27 cellular contexts compared by ENCODE assay signal in genomic region chrX:40661489-40661888, GRCh38.
"Had no signal": no experiment of that assay in that cellular context is flagged by ENCODE, and none has a peak within 500 bp of the region (broad histone marks: within the 10 kb centered on the region; RNA-seq: fewer than 3 reads in every experiment).

No MANE protein-coding gene starts in this region.

- DNase-seq: activated effector memory CD4-positive, alpha-beta T cell treated with anti-CD3 and anti-CD28 coated beads, Interleukin-2, amount 50 U/mL, for 16 hours; activated effector memory CD4-positive, alpha-beta T cell treated with Interleukin-2 at 50 U/mL for 16 hours; activated gamma-delta T cell; activated gamma-delta T cell treated with Interleukin-2 at 50 U/mL for 16 hours; activated naive CD4-positive, alpha-beta T cell; activated naive CD4-positive, alpha-beta T cell treated with anti-CD3 and anti-CD28 coated beads for 36 hours; activated naive CD4-positive, alpha-beta T cell treated with anti-CD3 and anti-CD28 coated beads, Interleukin-2, amount 10 ng/mL, durations not matched to agents 7 days and 5 days; activated naive CD4-positive, alpha-beta T cell treated with anti-CD3 and anti-CD28 coated beads, Interleukin-2, amount 50 U/mL, for 16 hours; activated naive CD4-positive, alpha-beta T cell treated with Interleukin-2 at 50 U/mL for 16 hours; activated naive CD8-positive, alpha-beta T cell treated with anti-CD3 and anti-CD28 coated beads for 36 hours; activated naive CD8-positive, alpha-beta T cell treated with anti-CD3 and anti-CD28 coated beads, Interleukin-2, amount 10 ng/mL, durations not matched to agents 7 days and 5 days; activated naive CD8-positive, alpha-beta T cell treated with anti-CD3 and anti-CD28 coated beads, Interleukin-2, amount 50 U/mL, for 24 hours; activated T-cell treated with anti-CD3 and anti-CD28 coated beads, Interleukin-2, amount 50 U/mL, for 4 hours; activated T-cell treated with anti-CD3 and anti-CD28 coated beads, Interleukin-2, amount 50 U/mL, for 48 hours; activated T-cell treated with anti-CD3 and anti-CD28 coated beads, Interleukin-2, amount 50 U/mL, for 72 hours; adrenal gland; amniotic stem cell; amygdala; anterior cingulate cortex; aorta; body of pancreas; brain microvascular endothelial cell; caudate nucleus; central memory CD4-positive, alpha-beta T cell; cerebellar nuclear complex had no signal

- ATAC-seq: activated naive CD4-positive, alpha-beta T cell treated with anti-CD3 and anti-CD28 coated beads, Interleukin-2, amount 50 U/mL, for 72 hours; activated naive CD8-positive, alpha-beta T cell treated with anti-CD3 and anti-CD28 coated beads, Interleukin-2, amount 50 U/mL, for 24 hours; activated T-cell treated with anti-CD3 and anti-CD28 coated beads, Interleukin-2, amount 50 U/mL, for 4 hours; activated T-cell treated with anti-CD3 and anti-CD28 coated beads, Interleukin-2, amount 50 U/mL, for 72 hours; activated T-helper 17 cell treated with anti-CD3 and anti-CD28 coated beads, Interleukin-2, amount 50 U/mL, for 72 hours; body of pancreas had no signal
